Comparison of ENCODE assay signal across 10 cellular contexts in genomic region chr11:327581-327923, GRCh38. TPM values are rescaled to one million over a fixed set of nuclear protein-coding genes. Genes with fewer than 3 reads are reported as not detected.
DNase-seq lines count a peak whose midpoint lies in the region; ATAC-seq and TF ChIP-seq lines count a peak whose summit lies in the region.
"Had no signal": no experiment of that assay in that cellular context is flagged by ENCODE, and none has a peak within 500 bp of the region (broad histone marks: within the 10 kb centered on the region; RNA-seq: fewer than 3 reads in every experiment).

No MANE protein-coding gene starts in this region.

- H3K36me3 ChIP-seq in heart right ventricle (no peaks in the 10 kb centered on the region), transverse colon (no peaks in the 10 kb centered on the region)

- H3K27ac Mint-ChIP-seq in brain = peak overlapping the region in 3 of 5 experiments; percentile 63 to 81 (median 70)
- H3K27ac Mint-ChIP-seq in naive thymus-derived CD8-positive, alpha-beta T cell = peak overlapping the region; percentile 95 to 99 (median 98)

- peak overlapping the region in 5 of 10 donors; percentile 22 to 39 (median 26) for H3K4me3 ChIP-seq in heart right ventricle
- no peak overlapping the region for H3K4me3 ChIP-seq in transverse colon

- peaks cover 15 to 60% (median 42%) of the 10 kb centered on the region in 9 donors for H3K4me1 ChIP-seq in heart right ventricle
- H3K4me1 ChIP-seq in transverse colon = peaks cover 27 to 38% (median 34%) of the 10 kb centered on the region in 4 donors

- peaks cover 2% of the 10 kb centered on the region for H3K27me3 Mint-ChIP-seq in brain
- H3K27me3 Mint-ChIP-seq in naive thymus-derived CD8-positive, alpha-beta T cell = no peaks in the 10 kb centered on the region

- ATAC-seq in heart right ventricle = no peak
- no peak for ATAC-seq in left ventricle myocardium superior
- no peak for ATAC-seq in naive thymus-derived CD8-positive, alpha-beta T cell
- ATAC-seq in HG03460 (IDR thresholded peaks at IDR 0.05; ENCODE audit: unreplicated experiment) = no peak
- ATAC-seq in HG03378 (IDR thresholded peaks at IDR 0.05; ENCODE audit: unreplicated experiment) = no peak

- H3K27ac ChIP-seq in heart right ventricle (peak overlapping the region; percentile 90 to 98 (median 96)), transverse colon (peak overlapping the region; percentile 80 to 87 (median 84))
- H3K27ac ChIP-seq: C4-2B had no signal

- TF ChIP-seq CTCF in heart right ventricle (IDR thresholded peaks at IDR 0.05) (no peak), brain (conservative IDR thresholded peaks at IDR 0.05) (no peak), transverse colon (IDR thresholded peaks at IDR 0.05) (no peak)

- WGBS in heart right ventricle, 2 donors = 96 to 98% methylated on average over 3 of the region's 3 CpGs
- WGBS in transverse colon (ENCODE audit: low coverage in 1 of 2), 2 donors = 96 to 100% methylated on average over 3 of the region's 3 CpGs

- H3K9me3 Mint-ChIP-seq in brain = peaks cover 0 to 11% (median 0%) of the 10 kb centered on the region in 5 experiments
- no peaks in the 10 kb centered on the region for H3K9me3 Mint-ChIP-seq in naive thymus-derived CD8-positive, alpha-beta T cell

- H3K4me3 Mint-ChIP-seq in brain = peak overlapping the region in 1 of 5 experiments; percentile 20
- H3K4me3 Mint-ChIP-seq in naive thymus-derived CD8-positive, alpha-beta T cell = peak overlapping the region; percentile 57 to 87 (median 78)

- H3K27me3 ChIP-seq in heart right ventricle = no peaks in the 10 kb centered on the region
- no peaks in the 10 kb centered on the region for H3K27me3 ChIP-seq in transverse colon

- in situ Hi-C loops in transverse colon (cut with MboI; ENCODE audit: low pct_ligation_motif_present in 1 of 4, low pct_unique_long_range_greater_than_20kb in 1 of 4, low sequenced_read_pairs in 3 of 4) = no loop called here

- DNase-seq in heart right ventricle (no peak), left ventricle myocardium superior (no peak), transverse colon (no peak)
- no peak for DNase-seq in naive thymus-derived CD8-positive, alpha-beta T cell
- no peak for DNase-seq in stimulated activated CD4-positive, alpha-beta T cell treated with anti-CD3 and anti-CD28 coated beads, Interleukin-15, amount 100 ng/mL, for 24 hours
- DNase-seq: NCI-H1105 had no signal

- H3K36me3 Mint-ChIP-seq in brain = no peaks in the 10 kb centered on the region
- no peaks in the 10 kb centered on the region for H3K36me3 Mint-ChIP-seq in naive thymus-derived CD8-positive, alpha-beta T cell

- peaks cover 29% of the 10 kb centered on the region for H3K4me1 Mint-ChIP-seq in brain
- peaks cover 40 to 90% (median 83%) of the 10 kb centered on the region in 4 donors for H3K4me1 Mint-ChIP-seq in naive thymus-derived CD8-positive, alpha-beta T cell

- POLR2A ChIA-PET in naive thymus-derived CD8-positive, alpha-beta T cell (lab: Charles Lee) = interaction anchor here (0.7 to 5.6 kb wide), 16 partner anchors 11 to 249 kb away, joined by 3 to 56 read pairs (median 4); partner anchors contain the start of genes BET1L, PGGHG, PHRF1 and RIC8A

- intact Hi-C loops in heart right ventricle (cut with DNase I) = no loop called here
- intact Hi-C loops in left ventricle myocardium superior (cut with micrococcal nuclease) = no loop called here
- intact Hi-C loops in transverse colon (cut with DNase I; ENCODE audit: low total_unique reads) = no loop called here

- TF ChIP-seq EP300 in transverse colon (IDR thresholded peaks at IDR 0.05; ENCODE audit: low read depth) = no peak

- TF ChIP-seq POLR2A in transverse colon (IDR thresholded peaks at IDR 0.05) = no peak

- H3K9me3 ChIP-seq in heart right ventricle (no peaks in the 10 kb centered on the region), transverse colon (no peaks in the 10 kb centered on the region)

RNA-seq across cellular contexts. Expression of gene IFITM3, which starts 6.9 kb away (rescaled TPM):
- total RNA-seq in heart right ventricle (100 to 1,000 TPM in 9 of 10 donors, 10 to 100 TPM in 1; 94.1 to 591 (median 172) TPM), left ventricle myocardium superior (259 TPM), transverse colon (100 to 1,000 TPM in 3 of 4 donors, 10 to 100 TPM in 1; 88.2 to 139 (median 123) TPM)
- polyA plus RNA-seq in heart right ventricle (1,000 to 10,000 TPM in 1 of 2 donors, 100 to 1,000 TPM in 1; 676 to 1,409 TPM), brain (ENCODE audit: insufficient read depth, low read depth, low replicate concordance) (304 TPM)
- 10 to 100 TPM; 11.3 to 11.9 TPM for total RNA-seq in naive thymus-derived CD8-positive, alpha-beta T cell
- 100 to 1,000 TPM in 2 of 3 donors, 10 to 100 TPM in 1; 45.1 to 202 (median 196) TPM for polyA plus RNA-seq in naive thymus-derived CD8-positive, alpha-beta T cell

RNA-seq across cellular contexts. Expression of gene IFITM1, which starts 13.7 kb away (rescaled TPM):
- total RNA-seq in heart right ventricle (100 to 1,000 TPM in 4 of 10 donors, 10 to 100 TPM in 6; 51.6 to 182 (median 94.9) TPM), left ventricle myocardium superior (101 TPM), transverse colon (100 to 1,000 TPM in 1 of 4 donors, 10 to 100 TPM in 3; 19.9 to 109 (median 60.5) TPM)
- polyA plus RNA-seq in heart right ventricle (100 to 1,000 TPM; 235 to 427 TPM), brain (ENCODE audit: insufficient read depth, low read depth, low replicate concordance) (147 TPM)
- total RNA-seq in naive thymus-derived CD8-positive, alpha-beta T cell = 10 to 100 TPM; 90.0 to 91.0 TPM
- 1,000 to 10,000 TPM; 1,833 to 2,198 (median 2,135) TPM for polyA plus RNA-seq in naive thymus-derived CD8-positive, alpha-beta T cell

RNA-seq across cellular contexts. Expression of gene IFITM2, which starts 19.9 kb away (rescaled TPM):
- total RNA-seq in heart right ventricle = 100 to 1,000 TPM in 7 of 10 donors, 10 to 100 TPM in 3; 57.2 to 333 (median 144) TPM
- 100 to 1,000 TPM; 423 to 843 TPM for polyA plus RNA-seq in heart right ventricle
- 200 TPM for total RNA-seq in left ventricle myocardium superior
- polyA plus RNA-seq in brain (ENCODE audit: insufficient read depth, low read depth, low replicate concordance) = 126 TPM
- 100 to 1,000 TPM; 115 to 122 TPM for total RNA-seq in naive thymus-derived CD8-positive, alpha-beta T cell
- polyA plus RNA-seq in naive thymus-derived CD8-positive, alpha-beta T cell = 1,000 to 10,000 TPM; 2,345 to 2,732 (median 2,362) TPM
- 10 to 100 TPM; 19.1 to 78.6 (median 49.8) TPM for total RNA-seq in transverse colon

RNA-seq across cellular contexts. Expression of gene IFITM5, which starts 28.2 kb away (rescaled TPM):
- total RNA-seq in heart right ventricle (not detected), left ventricle myocardium superior (not detected), transverse colon (not detected)
- polyA plus RNA-seq in heart right ventricle (not detected), brain (ENCODE audit: insufficient read depth, low read depth, low replicate concordance) (not detected)
- total RNA-seq in naive thymus-derived CD8-positive, alpha-beta T cell = not detected
- polyA plus RNA-seq in naive thymus-derived CD8-positive, alpha-beta T cell = not detected

RNA-seq across cellular contexts. Expression of gene PGGHG, which starts 38.6 kb away (rescaled TPM):
- total RNA-seq in heart right ventricle (10 to 100 TPM in 1 of 10 donors, 1 to 10 TPM in 9; 3.3 to 10.8 (median 5.9) TPM), left ventricle myocardium superior (7.2 TPM), transverse colon (100 to 1,000 TPM in 1 of 4 donors, 10 to 100 TPM in 3; 15.4 to 117 (median 30.8) TPM)
- polyA plus RNA-seq in heart right ventricle (10 to 100 TPM; 15.9 to 45.3 TPM), brain (ENCODE audit: insufficient read depth, low read depth, low replicate concordance) (1.0 TPM)
- 100 to 1,000 TPM; 662 to 707 TPM for total RNA-seq in naive thymus-derived CD8-positive, alpha-beta T cell
- 10 to 100 TPM in 2 of 3 donors, 1 to 10 TPM in 1; 8.1 to 14.9 (median 11.2) TPM for polyA plus RNA-seq in naive thymus-derived CD8-positive, alpha-beta T cell

Comparison
In these comparisons a context has a peak if more than half of its experiments do, and no peak if none do; other contexts are left out.
1. RNA of gene IFITM3, which starts 6.9 kb away (total RNA-seq): 259 TPM in left ventricle myocardium superior (single experiment), 94.1 to 591 TPM in heart right ventricle and 88.2 to 139 TPM in transverse colon; 11.3 to 11.9 TPM in naive thymus-derived CD8-positive, alpha-beta T cell; every median in the first group is over 4 times any median in the second.